Comparison of ENCODE assay signal across 16 cellular contexts in genomic region chr6:122020588-122021271, GRCh38.
A peak's percentile ranks its signal among the peaks of the same experiment; 100 is the strongest.
DNase-seq lines count a peak whose midpoint lies in the region; ATAC-seq, FAIRE-seq and TF ChIP-seq lines count a peak whose summit lies in the region.
"Had no signal": no experiment of that assay in that cellular context is flagged by ENCODE, and none has a peak within 500 bp of the region (broad histone marks: within the 10 kb centered on the region; RNA-seq: fewer than 3 reads in every experiment).

No MANE protein-coding gene starts in this region.

- TF ChIP-seq CTCF in WTC11 (IDR thresholded peaks at IDR 0.05): no peak

- no peaks in the 10 kb centered on the region for H3K9me3 Mint-ChIP-seq in stimulated activated memory B cell treated with anti-CD40 and anti-IgM and Interleukin-4, amounts not matched to agents 10 μg/mL and 1 μg/mL and 100 μg/mL, for 72 hours
- 0 out of 2 replicates have a peak, but pooled peaks cover 1% of the 10 kb centered on the region for H3K9me3 Mint-ChIP-seq in WTC11

- H3K36me3 Mint-ChIP-seq in stimulated activated memory B cell treated with anti-CD40 and anti-IgM and Interleukin-4, amounts not matched to agents 10 μg/mL and 1 μg/mL and 100 μg/mL, for 72 hours: no peaks in the 10 kb centered on the region
- no peaks in the 10 kb centered on the region for H3K36me3 Mint-ChIP-seq in WTC11
- H3K36me3 Mint-ChIP-seq: natural killer cell, type B pancreatic cell had no signal

- ATAC-seq in GM19467 (IDR thresholded peaks at IDR 0.05; ENCODE audit: unreplicated experiment): peak; percentile 100
- ATAC-seq in HG02852 (IDR thresholded peaks at IDR 0.05; ENCODE audit: unreplicated experiment): peak; percentile 93
- peak; percentile 83 for ATAC-seq in HG03439 (IDR thresholded peaks at IDR 0.05; ENCODE audit: unreplicated experiment)
- no peak for ATAC-seq in stimulated activated memory B cell treated with anti-CD40 and anti-IgM and Interleukin-4, amounts not matched to agents 10 μg/mL and 1 μg/mL and 100 μg/mL, for 72 hours
- ATAC-seq in WTC11: no peak
- ATAC-seq: natural killer cell had no signal

- H3K4me1 Mint-ChIP-seq in stimulated activated memory B cell treated with anti-CD40 and anti-IgM and Interleukin-4, amounts not matched to agents 10 μg/mL and 1 μg/mL and 100 μg/mL, for 72 hours: no peaks in the 10 kb centered on the region
- peaks cover 7% of the 10 kb centered on the region for H3K4me1 Mint-ChIP-seq in WTC11

- peak; percentile 83 for FAIRE-seq in GM18507 (lab: Jason Lieb, UNC)
- FAIRE-seq: GM12891, keratinocyte had no signal

- POLR2A ChIA-PET in WTC11 (lab: Charles Lee): no interaction called here

- no peak overlapping the region for H3K4me3 Mint-ChIP-seq in stimulated activated memory B cell treated with anti-CD40 and anti-IgM and Interleukin-4, amounts not matched to agents 10 μg/mL and 1 μg/mL and 100 μg/mL, for 72 hours
- H3K4me3 Mint-ChIP-seq in WTC11: no peak overlapping the region
- H3K4me3 Mint-ChIP-seq: natural killer cell, type B pancreatic cell had no signal

- DNase-seq in GM18507 (ENCODE audit: extremely low spot score, insufficient read length, low read depth): peak; percentile 7
- DNase-seq in EL: no peak
- no peak for DNase-seq in superior temporal gyrus (ENCODE audit: extremely low spot score)
- no peak for DNase-seq in WTC11 (ENCODE audit: low spot score)
- DNase-seq: ACHN; activated CD8-positive, alpha-beta memory T cell treated with anti-CD3 and anti-CD28 coated beads, Interleukin-2, amount 50 U/mL, for 4 hours; adrenal gland; natural killer cell; NCI-H1048 had no signal

- H3K27ac Mint-ChIP-seq in stimulated activated memory B cell treated with anti-CD40 and anti-IgM and Interleukin-4, amounts not matched to agents 10 μg/mL and 1 μg/mL and 100 μg/mL, for 72 hours: no peak overlapping the region
- no peak overlapping the region for H3K27ac Mint-ChIP-seq in WTC11
- H3K27ac Mint-ChIP-seq: natural killer cell, type B pancreatic cell had no signal

- no peaks in the 10 kb centered on the region for H3K27me3 Mint-ChIP-seq in stimulated activated memory B cell treated with anti-CD40 and anti-IgM and Interleukin-4, amounts not matched to agents 10 μg/mL and 1 μg/mL and 100 μg/mL, for 72 hours
- no peaks in the 10 kb centered on the region; the same call in 1 of the 2 replicates for H3K27me3 Mint-ChIP-seq in WTC11 (ENCODE audit: low read depth)

- CTCF ChIA-PET in WTC11 (lab: Charles Lee): no interaction called here

TF ChIP-seq in WTC11, 78 proteins besides CTCF, POLR2A, EP300 and RAD21:
- no peak for TF ChIP-seq TP53 (CRISPR knock-in tag; IDR thresholded peaks at IDR 0.05)

Comparison
In these comparisons a context has a peak if more than half of its experiments do, and no peak if none do; other contexts are left out.
1. ATAC-seq: peak in GM19467 (single experiment), HG02852 (single experiment) and HG03439 (single experiment); none in stimulated activated memory B cell treated with anti-CD40 and anti-IgM and Interleukin-4, amounts not matched to agents 10 μg/mL and 1 μg/mL and 100 μg/mL, for 72 hours (single experiment) and WTC11 (single experiment).